1 cellular context compared by ENCODE assay signal in the genomic region with DNA sequence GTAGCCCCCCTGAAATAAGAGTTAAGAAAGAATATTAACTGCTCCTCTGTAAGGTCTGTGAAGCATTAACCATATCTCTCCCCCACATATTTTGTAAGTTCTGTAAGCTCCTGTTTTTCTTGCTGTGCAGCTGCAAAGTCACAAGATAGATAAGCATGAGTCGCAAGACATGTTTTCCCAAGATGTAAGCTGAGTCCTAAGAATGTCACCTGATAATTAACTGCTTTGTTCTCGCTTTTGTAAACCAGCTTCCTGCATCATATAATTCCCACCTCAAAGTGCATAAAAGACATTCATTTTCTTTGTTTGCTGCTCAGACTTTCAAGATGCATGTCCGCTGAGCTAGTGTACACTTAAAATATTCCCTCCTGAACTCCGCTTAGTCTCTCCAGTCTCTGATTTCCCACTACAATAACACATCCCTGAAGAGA.
TF ChIP-seq lines count a peak whose summit lies in the region.

No MANE protein-coding gene starts in this region.

TF ChIP-seq in K562, 482 proteins besides CTCF, POLR2A, EP300 and RAD21 (continued from another document and continues in another):
- TF ChIP-seq TOE1 (IDR thresholded peaks at IDR 0.05; ENCODE audit: borderline replicate concordance) (peak; percentile 87), TOE1 (CRISPR knock-in tag; IDR thresholded peaks at IDR 0.05; ENCODE audit: borderline replicate concordance, low read depth) (no peak), CHD1 (IDR thresholded peaks at IDR 0.05; ENCODE audit: low read length) (no peak), ARNT (IDR thresholded peaks at IDR 0.05) (peak in 1 of 2 experiments; percentile 65; a peak in 1 of 4 replicates), SIRT6 (IDR thresholded peaks at IDR 0.05; ENCODE audit: low read depth, low read length) (no peak), KLF16 (IDR thresholded peaks at IDR 0.05) (peak; percentile 86), CBX1 (IDR thresholded peaks at IDR 0.05; ENCODE audit: low read depth) (no peak), ZNF354B (CRISPR knock-in tag; IDR thresholded peaks at IDR 0.05) (no peak), PRPF4 (IDR thresholded peaks at IDR 0.05; ENCODE audit: insufficient read depth, low read depth, low read length, poor library complexity, severe bottlenecking) (no peak), CCNT2 (IDR thresholded peaks at IDR 0.05; ENCODE audit: borderline replicate concordance, extremely low read depth, insufficient read length, low read depth, low read length) (peak; percentile 46), IRF2 (CRISPR knock-in tag; IDR thresholded peaks at IDR 0.05) (no peak), SNIP1 (IDR thresholded peaks at IDR 0.05; ENCODE audit: low read depth) (no peak), ILF3 (IDR thresholded peaks at IDR 0.05; ENCODE audit: borderline replicate concordance) (0 out of 2 replicates have a peak, but pooled peaks have one; percentile 39), ZNF224 (CRISPR knock-in tag; IDR thresholded peaks at IDR 0.05) (no peak), ESRRA (IDR thresholded peaks at IDR 0.05; ENCODE audit: borderline replicate concordance, low read depth) (no peak), SMAD1 (IDR thresholded peaks at IDR 0.05; ENCODE audit: low read depth, low read length, partially characterized antibody) (no peak), CBX5 (IDR thresholded peaks at IDR 0.05; ENCODE audit: borderline replicate concordance, low read depth) (0 out of 2 replicates have a peak, but pooled peaks have one; percentile 31), ESRRB (CRISPR knock-in tag; IDR thresholded peaks at IDR 0.05; ENCODE audit: borderline replicate concordance) (no peak), ZNF644 (tag; IDR thresholded peaks at IDR 0.05; ENCODE audit: low read depth) (no peak; the same call in 1 of the 2 replicates), PYGO2 (tag; IDR thresholded peaks at IDR 0.05) (no peak), HDAC8 (tag; IDR thresholded peaks at IDR 0.05) (no peak), KLF10 (CRISPR knock-in tag; IDR thresholded peaks at IDR 0.05) (no peak), HNRNPLL (IDR thresholded peaks at IDR 0.05; ENCODE audit: low read depth, low read length, poor library complexity, severe bottlenecking) (no peak), SRSF3 (IDR thresholded peaks at IDR 0.05; ENCODE audit: insufficient read depth, low read length) (no peak), NCOA6 (IDR thresholded peaks at IDR 0.05) (peak; percentile 58), POLR2G (IDR thresholded peaks at IDR 0.05; ENCODE audit: low read depth, low read length) (no peak), ETV1 (tag; conservative IDR thresholded peaks at IDR 0.05; ENCODE audit: low read depth) (no peak), ADNP (tag; IDR thresholded peaks at IDR 0.05) (no peak), TCFL5 (CRISPR knock-in tag; conservative IDR thresholded peaks at IDR 0.05) (no peak), GATA2 (CRISPR knock-in tag; IDR thresholded peaks at IDR 0.05) (peak; percentile 41), RFX7 (CRISPR knock-in tag; IDR thresholded peaks at IDR 0.05) (no peak), ERF (CRISPR knock-in tag; IDR thresholded peaks at IDR 0.05) (no peak), ZNF589 (CRISPR knock-in tag; IDR thresholded peaks at IDR 0.05; ENCODE audit: low read depth) (no peak), DMBX1 (CRISPR knock-in tag; IDR thresholded peaks at IDR 0.05; ENCODE audit: borderline replicate concordance) (no peak; the same call in 1 of the 2 replicates), ZNF764 (CRISPR knock-in tag; IDR thresholded peaks at IDR 0.05; ENCODE audit: low read depth) (no peak), PCBP2 (IDR thresholded peaks at IDR 0.05; ENCODE audit: low read depth, low read length, poor library complexity, severe bottlenecking) (no peak), DPF2 (IDR thresholded peaks at IDR 0.05) (peak; percentile 93), DACH1 (IDR thresholded peaks at IDR 0.05; ENCODE audit: partially characterized antibody) (peak; percentile 65), HOXB6 (CRISPR knock-in tag; IDR thresholded peaks at IDR 0.05; ENCODE audit: borderline replicate concordance) (no peak), NONO (IDR thresholded peaks at IDR 0.05; ENCODE audit: low read depth in 2 of 2, low read length in 1 of 2) (no peak), CEBPB (tag; IDR thresholded peaks at IDR 0.05) (peak; percentile 38; the same call in 1 of the 2 replicates), MCM2 (IDR thresholded peaks at IDR 0.05; ENCODE audit: low read depth) (no peak), TARDBP (IDR thresholded peaks at IDR 0.05) (no peak), HDAC3 (IDR thresholded peaks at IDR 0.05; ENCODE audit: borderline replicate concordance, partially characterized antibody) (peak; percentile 62), ZEB2 (IDR thresholded peaks at IDR 0.05) (peak; percentile 24), HEY1 (CRISPR knock-in tag; IDR thresholded peaks at IDR 0.05; ENCODE audit: borderline replicate concordance) (no peak), C11orf30 (IDR thresholded peaks at IDR 0.05; ENCODE audit: low read depth) (no peak)
- TF ChIP-seq, protein P1, sequence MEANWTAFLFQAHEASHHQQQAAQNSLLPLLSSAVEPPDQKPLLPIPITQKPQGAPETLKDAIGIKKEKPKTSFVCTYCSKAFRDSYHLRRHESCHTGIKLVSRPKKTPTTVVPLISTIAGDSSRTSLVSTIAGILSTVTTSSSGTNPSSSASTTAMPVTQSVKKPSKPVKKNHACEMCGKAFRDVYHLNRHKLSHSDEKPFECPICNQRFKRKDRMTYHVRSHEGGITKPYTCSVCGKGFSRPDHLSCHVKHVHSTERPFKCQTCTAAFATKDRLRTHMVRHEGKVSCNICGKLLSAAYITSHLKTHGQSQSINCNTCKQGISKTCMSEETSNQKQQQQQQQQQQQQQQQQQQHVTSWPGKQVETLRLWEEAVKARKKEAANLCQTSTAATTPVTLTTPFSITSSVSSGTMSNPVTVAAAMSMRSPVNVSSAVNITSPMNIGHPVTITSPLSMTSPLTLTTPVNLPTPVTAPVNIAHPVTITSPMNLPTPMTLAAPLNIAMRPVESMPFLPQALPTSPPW (CRISPR knock-in tag; IDR thresholded peaks at IDR 0.05), result peak; percentile 80
- TF ChIP-seq, protein P2, sequence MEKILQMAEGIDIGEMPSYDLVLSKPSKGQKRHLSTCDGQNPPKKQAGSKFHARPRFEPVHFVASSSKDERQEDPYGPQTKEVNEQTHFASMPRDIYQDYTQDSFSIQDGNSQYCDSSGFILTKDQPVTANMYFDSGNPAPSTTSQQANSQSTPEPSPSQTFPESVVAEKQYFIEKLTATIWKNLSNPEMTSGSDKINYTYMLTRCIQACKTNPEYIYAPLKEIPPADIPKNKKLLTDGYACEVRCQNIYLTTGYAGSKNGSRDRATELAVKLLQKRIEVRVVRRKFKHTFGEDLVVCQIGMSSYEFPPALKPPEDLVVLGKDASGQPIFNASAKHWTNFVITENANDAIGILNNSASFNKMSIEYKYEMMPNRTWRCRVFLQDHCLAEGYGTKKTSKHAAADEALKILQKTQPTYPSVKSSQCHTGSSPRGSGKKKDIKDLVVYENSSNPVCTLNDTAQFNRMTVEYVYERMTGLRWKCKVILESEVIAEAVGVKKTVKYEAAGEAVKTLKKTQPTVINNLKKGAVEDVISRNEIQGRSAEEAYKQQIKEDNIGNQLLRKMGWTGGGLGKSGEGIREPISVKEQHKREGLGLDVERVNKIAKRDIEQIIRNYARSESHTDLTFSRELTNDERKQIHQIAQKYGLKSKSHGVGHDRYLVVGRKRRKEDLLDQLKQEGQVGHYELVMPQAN (IDR thresholded peaks at IDR 0.05; ENCODE audit: borderline replicate concordance), result no peak
- TF ChIP-seq, protein P3, sequence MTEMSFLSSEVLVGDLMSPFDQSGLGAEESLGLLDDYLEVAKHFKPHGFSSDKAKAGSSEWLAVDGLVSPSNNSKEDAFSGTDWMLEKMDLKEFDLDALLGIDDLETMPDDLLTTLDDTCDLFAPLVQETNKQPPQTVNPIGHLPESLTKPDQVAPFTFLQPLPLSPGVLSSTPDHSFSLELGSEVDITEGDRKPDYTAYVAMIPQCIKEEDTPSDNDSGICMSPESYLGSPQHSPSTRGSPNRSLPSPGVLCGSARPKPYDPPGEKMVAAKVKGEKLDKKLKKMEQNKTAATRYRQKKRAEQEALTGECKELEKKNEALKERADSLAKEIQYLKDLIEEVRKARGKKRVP (CRISPR knock-in tag; IDR thresholded peaks at IDR 0.05), result no peak
- TF ChIP-seq, protein P4, sequence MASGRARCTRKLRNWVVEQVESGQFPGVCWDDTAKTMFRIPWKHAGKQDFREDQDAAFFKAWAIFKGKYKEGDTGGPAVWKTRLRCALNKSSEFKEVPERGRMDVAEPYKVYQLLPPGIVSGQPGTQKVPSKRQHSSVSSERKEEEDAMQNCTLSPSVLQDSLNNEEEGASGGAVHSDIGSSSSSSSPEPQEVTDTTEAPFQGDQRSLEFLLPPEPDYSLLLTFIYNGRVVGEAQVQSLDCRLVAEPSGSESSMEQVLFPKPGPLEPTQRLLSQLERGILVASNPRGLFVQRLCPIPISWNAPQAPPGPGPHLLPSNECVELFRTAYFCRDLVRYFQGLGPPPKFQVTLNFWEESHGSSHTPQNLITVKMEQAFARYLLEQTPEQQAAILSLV (tag; IDR thresholded peaks at IDR 0.05), result no peak
- TF ChIP-seq, protein P5, sequence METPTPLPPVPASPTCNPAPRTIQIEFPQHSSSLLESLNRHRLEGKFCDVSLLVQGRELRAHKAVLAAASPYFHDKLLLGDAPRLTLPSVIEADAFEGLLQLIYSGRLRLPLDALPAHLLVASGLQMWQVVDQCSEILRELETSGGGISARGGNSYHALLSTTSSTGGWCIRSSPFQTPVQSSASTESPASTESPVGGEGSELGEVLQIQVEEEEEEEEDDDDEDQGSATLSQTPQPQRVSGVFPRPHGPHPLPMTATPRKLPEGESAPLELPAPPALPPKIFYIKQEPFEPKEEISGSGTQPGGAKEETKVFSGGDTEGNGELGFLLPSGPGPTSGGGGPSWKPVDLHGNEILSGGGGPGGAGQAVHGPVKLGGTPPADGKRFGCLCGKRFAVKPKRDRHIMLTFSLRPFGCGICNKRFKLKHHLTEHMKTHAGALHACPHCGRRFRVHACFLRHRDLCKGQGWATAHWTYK (CRISPR knock-in tag; IDR thresholded peaks at IDR 0.05), result no peak
- TF ChIP-seq, protein P6, sequence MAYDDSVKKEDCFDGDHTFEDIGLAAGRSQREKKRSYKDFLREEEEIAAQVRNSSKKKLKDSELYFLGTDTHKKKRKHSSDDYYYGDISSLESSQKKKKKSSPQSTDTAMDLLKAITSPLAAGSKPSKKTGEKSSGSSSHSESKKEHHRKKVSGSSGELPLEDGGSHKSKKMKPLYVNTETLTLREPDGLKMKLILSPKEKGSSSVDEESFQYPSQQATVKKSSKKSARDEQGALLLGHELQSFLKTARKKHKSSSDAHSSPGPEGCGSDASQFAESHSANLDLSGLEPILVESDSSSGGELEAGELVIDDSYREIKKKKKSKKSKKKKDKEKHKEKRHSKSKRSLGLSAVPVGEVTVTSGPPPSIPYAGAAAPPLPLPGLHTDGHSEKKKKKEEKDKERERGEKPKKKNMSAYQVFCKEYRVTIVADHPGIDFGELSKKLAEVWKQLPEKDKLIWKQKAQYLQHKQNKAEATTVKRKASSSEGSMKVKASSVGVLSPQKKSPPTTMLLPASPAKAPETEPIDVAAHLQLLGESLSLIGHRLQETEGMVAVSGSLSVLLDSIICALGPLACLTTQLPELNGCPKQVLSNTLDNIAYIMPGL (CRISPR knock-in tag; IDR thresholded peaks at IDR 0.05), result no peak
- TF ChIP-seq, protein P7, sequence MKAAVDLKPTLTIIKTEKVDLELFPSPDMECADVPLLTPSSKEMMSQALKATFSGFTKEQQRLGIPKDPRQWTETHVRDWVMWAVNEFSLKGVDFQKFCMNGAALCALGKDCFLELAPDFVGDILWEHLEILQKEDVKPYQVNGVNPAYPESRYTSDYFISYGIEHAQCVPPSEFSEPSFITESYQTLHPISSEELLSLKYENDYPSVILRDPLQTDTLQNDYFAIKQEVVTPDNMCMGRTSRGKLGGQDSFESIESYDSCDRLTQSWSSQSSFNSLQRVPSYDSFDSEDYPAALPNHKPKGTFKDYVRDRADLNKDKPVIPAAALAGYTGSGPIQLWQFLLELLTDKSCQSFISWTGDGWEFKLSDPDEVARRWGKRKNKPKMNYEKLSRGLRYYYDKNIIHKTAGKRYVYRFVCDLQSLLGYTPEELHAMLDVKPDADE (conservative IDR thresholded peaks at IDR 0.05; ENCODE audit: control insufficient read depth, low read depth, low read length), result no peak
- TF ChIP-seq, protein P8, sequence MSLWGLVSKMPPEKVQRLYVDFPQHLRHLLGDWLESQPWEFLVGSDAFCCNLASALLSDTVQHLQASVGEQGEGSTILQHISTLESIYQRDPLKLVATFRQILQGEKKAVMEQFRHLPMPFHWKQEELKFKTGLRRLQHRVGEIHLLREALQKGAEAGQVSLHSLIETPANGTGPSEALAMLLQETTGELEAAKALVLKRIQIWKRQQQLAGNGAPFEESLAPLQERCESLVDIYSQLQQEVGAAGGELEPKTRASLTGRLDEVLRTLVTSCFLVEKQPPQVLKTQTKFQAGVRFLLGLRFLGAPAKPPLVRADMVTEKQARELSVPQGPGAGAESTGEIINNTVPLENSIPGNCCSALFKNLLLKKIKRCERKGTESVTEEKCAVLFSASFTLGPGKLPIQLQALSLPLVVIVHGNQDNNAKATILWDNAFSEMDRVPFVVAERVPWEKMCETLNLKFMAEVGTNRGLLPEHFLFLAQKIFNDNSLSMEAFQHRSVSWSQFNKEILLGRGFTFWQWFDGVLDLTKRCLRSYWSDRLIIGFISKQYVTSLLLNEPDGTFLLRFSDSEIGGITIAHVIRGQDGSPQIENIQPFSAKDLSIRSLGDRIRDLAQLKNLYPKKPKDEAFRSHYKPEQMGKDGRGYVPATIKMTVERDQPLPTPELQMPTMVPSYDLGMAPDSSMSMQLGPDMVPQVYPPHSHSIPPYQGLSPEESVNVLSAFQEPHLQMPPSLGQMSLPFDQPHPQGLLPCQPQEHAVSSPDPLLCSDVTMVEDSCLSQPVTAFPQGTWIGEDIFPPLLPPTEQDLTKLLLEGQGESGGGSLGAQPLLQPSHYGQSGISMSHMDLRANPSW (CRISPR knock-in tag; IDR thresholded peaks at IDR 0.05), result no peak
- TF ChIP-seq, protein P9, sequence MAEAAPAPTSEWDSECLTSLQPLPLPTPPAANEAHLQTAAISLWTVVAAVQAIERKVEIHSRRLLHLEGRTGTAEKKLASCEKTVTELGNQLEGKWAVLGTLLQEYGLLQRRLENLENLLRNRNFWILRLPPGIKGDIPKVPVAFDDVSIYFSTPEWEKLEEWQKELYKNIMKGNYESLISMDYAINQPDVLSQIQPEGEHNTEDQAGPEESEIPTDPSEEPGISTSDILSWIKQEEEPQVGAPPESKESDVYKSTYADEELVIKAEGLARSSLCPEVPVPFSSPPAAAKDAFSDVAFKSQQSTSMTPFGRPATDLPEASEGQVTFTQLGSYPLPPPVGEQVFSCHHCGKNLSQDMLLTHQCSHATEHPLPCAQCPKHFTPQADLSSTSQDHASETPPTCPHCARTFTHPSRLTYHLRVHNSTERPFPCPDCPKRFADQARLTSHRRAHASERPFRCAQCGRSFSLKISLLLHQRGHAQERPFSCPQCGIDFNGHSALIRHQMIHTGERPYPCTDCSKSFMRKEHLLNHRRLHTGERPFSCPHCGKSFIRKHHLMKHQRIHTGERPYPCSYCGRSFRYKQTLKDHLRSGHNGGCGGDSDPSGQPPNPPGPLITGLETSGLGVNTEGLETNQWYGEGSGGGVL (CRISPR knock-in tag; IDR thresholded peaks at IDR 0.05), result no peak
